8 cellular contexts compared by ENCODE assay signal in the genomic region with DNA sequence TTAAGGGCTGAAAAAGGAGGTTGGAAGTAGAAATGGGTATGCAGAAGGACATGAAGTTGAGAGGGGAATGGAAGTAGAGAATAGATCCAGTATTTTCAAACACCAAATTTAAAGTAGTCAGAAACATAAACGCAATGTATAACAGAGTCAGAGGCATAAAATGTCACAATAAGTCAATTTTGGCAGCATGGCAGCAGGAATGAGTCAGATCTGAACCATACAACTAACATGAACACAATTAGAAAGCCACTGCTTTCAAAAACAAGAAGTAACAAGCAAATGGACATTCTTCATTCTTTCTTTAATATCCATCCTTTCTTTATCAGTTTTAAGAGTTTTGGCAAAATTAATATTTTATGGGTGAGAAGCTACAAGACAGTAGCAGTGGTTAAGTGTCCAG. TPM values are rescaled to one million over a fixed set of nuclear protein-coding genes. Genes with fewer than 3 reads are reported as not detected.
A peak's percentile ranks its signal among the peaks of the same experiment; 100 is the strongest.
DNase-seq lines count a peak whose midpoint lies in the region; ATAC-seq, FAIRE-seq and TF ChIP-seq lines count a peak whose summit lies in the region.

No MANE protein-coding gene starts in this region.

- H4K20me1 ChIP-seq in OCI-LY7 (ENCODE audit: insufficient read depth, low read length), result peaks cover 44% of the 10 kb centered on the region

- BruUV-seq in OCI-LY7 (replicated peaks; lab: Mats Ljungman, UMichigan), result no TSS peak

- peaks cover 76% of the 10 kb centered on the region for H3K79me2 ChIP-seq in OCI-LY7 (ENCODE audit: insufficient read depth, low read depth, low read length)

- H3K36me3 Mint-ChIP-seq in activated naive CD4-positive, alpha-beta T cell treated with anti-CD3 and anti-CD28 coated beads for 36 hours (ENCODE audit: low read depth), result peaks cover 40% of the 10 kb centered on the region
- H3K36me3 Mint-ChIP-seq in stimulated activated memory B cell treated with anti-CD40 and anti-IgM and Interleukin-4, amounts not matched to agents 10 μg/mL and 1 μg/mL and 100 μg/mL, for 72 hours, result peaks cover 18% of the 10 kb centered on the region

- peaks cover 1% of the 10 kb centered on the region for H3K9me3 Mint-ChIP-seq in activated naive CD4-positive, alpha-beta T cell treated with anti-CD3 and anti-CD28 coated beads for 36 hours
- H3K9me3 Mint-ChIP-seq in stimulated activated memory B cell treated with anti-CD40 and anti-IgM and Interleukin-4, amounts not matched to agents 10 μg/mL and 1 μg/mL and 100 μg/mL, for 72 hours, result no peaks in the 10 kb centered on the region

- POLR2A ChIA-PET in OCI-LY7 (lab: Charles Lee), result interaction anchor here (1.1 to 1.6 kb wide), 4 partner anchors 9 to 30 kb away, joined by 3 to 8 read pairs (median 5); no protein-coding TSS in a partner anchor

- peak overlapping the region; percentile 51 for H3K27ac Mint-ChIP-seq in activated naive CD4-positive, alpha-beta T cell treated with anti-CD3 and anti-CD28 coated beads for 36 hours
- peak overlapping the region; percentile 95 for H3K27ac Mint-ChIP-seq in stimulated activated memory B cell treated with anti-CD40 and anti-IgM and Interleukin-4, amounts not matched to agents 10 μg/mL and 1 μg/mL and 100 μg/mL, for 72 hours

- ATAC-seq in stimulated activated memory B cell treated with anti-CD40 and anti-IgM and Interleukin-4, amounts not matched to agents 10 μg/mL and 1 μg/mL and 100 μg/mL, for 72 hours, result no peak

- DNase-seq in activated naive CD4-positive, alpha-beta T cell treated with anti-CD3 and anti-CD28 coated beads for 36 hours, result peak; percentile 9
- no peak for DNase-seq in activated naive CD4-positive, alpha-beta T cell (lab: John Stamatoyannopoulos, UW)
- no peak for DNase-seq in OCI-LY7 (ENCODE audit: low spot score)
- peak; percentile 44 for DNase-seq in dermis blood vessel endothelial cell
- DNase-seq in DMS79 (lab: John Stamatoyannopoulos, UW), result no peak
- DNase-seq in NCI-H1092 treated with DMSO at 0.1 percent for 48 hours (lab: John Stamatoyannopoulos, UW), result no peak
- no peak for DNase-seq in RCC 7860 (ENCODE audit: low spot score)

- CTCF ChIA-PET in activated naive CD4-positive, alpha-beta T cell treated with anti-CD3 and anti-CD28 coated beads for 36 hours (lab: Charles Lee), result interaction anchor here (2.8 kb wide), 1 partner anchor 16 kb away, joined by 17 read pairs; no protein-coding TSS in a partner anchor
- CTCF ChIA-PET in OCI-LY7 (lab: Charles Lee; ENCODE audit: unreplicated experiment), result no interaction called here

- peaks cover 57% of the 10 kb centered on the region for H3K4me1 Mint-ChIP-seq in activated naive CD4-positive, alpha-beta T cell treated with anti-CD3 and anti-CD28 coated beads for 36 hours (ENCODE audit: low read depth)
- peaks cover 64% of the 10 kb centered on the region for H3K4me1 Mint-ChIP-seq in stimulated activated memory B cell treated with anti-CD40 and anti-IgM and Interleukin-4, amounts not matched to agents 10 μg/mL and 1 μg/mL and 100 μg/mL, for 72 hours

- TF ChIP-seq CTCF in OCI-LY7 (conservative IDR thresholded peaks at IDR 0.05; ENCODE audit: low read length), result no peak

- H3K27me3 Mint-ChIP-seq in activated naive CD4-positive, alpha-beta T cell treated with anti-CD3 and anti-CD28 coated beads for 36 hours (ENCODE audit: low read depth), result no peaks in the 10 kb centered on the region
- H3K27me3 Mint-ChIP-seq in stimulated activated memory B cell treated with anti-CD40 and anti-IgM and Interleukin-4, amounts not matched to agents 10 μg/mL and 1 μg/mL and 100 μg/mL, for 72 hours, result no peaks in the 10 kb centered on the region

- H3K9me3 ChIP-seq in OCI-LY7 (ENCODE audit: low read length), result no peaks in the 10 kb centered on the region

- intact Hi-C loops in activated naive CD4-positive, alpha-beta T cell treated with anti-CD3 and anti-CD28 coated beads for 36 hours (cut with micrococcal nuclease), result loop anchor here (1.0 kb wide), 1 partner anchor 8 kb away; no protein-coding TSS in a partner anchor
- intact Hi-C loops in OCI-LY7 (cut with micrococcal nuclease; ENCODE audit: unreplicated experiment), result no loop called here

- no peaks in the 10 kb centered on the region for H3K9me2 ChIP-seq in OCI-LY7 (ENCODE audit: insufficient read depth, low read length)

- peak overlapping the region; percentile 98 for H3K4me3 Mint-ChIP-seq in activated naive CD4-positive, alpha-beta T cell treated with anti-CD3 and anti-CD28 coated beads for 36 hours
- H3K4me3 Mint-ChIP-seq in stimulated activated memory B cell treated with anti-CD40 and anti-IgM and Interleukin-4, amounts not matched to agents 10 μg/mL and 1 μg/mL and 100 μg/mL, for 72 hours, result peak overlapping the region; percentile 100

- peak overlapping the region; percentile 83 for H3K4me2 ChIP-seq in OCI-LY7 (ENCODE audit: low read length)

- no peak for FAIRE-seq in RCC 7860 (lab: Jason Lieb, UNC)

- H3K36me3 ChIP-seq in OCI-LY7 (ENCODE audit: insufficient read depth, low read length), result peaks cover 61% of the 10 kb centered on the region

- H3K4me3 ChIP-seq in OCI-LY7 (ENCODE audit: low read depth, low read length, poor library complexity, severe bottlenecking), result peak overlapping the region; percentile 81

- H3K27ac ChIP-seq in OCI-LY7 (ENCODE audit: low read depth, low read length, poor library complexity, severe bottlenecking), result no peak overlapping the region

- no peak overlapping the region for H2AFZ ChIP-seq in OCI-LY7 (ENCODE audit: low read length)

- H3K4me1 ChIP-seq in OCI-LY7 (ENCODE audit: insufficient read depth, low read length, poor library complexity, severe bottlenecking), result peaks cover 41% of the 10 kb centered on the region

RNA-seq across cellular contexts. Expression of gene CHORDC1, which starts 2.5 kb away (rescaled TPM):
- total RNA-seq in activated naive CD4-positive, alpha-beta T cell treated with anti-CD3 and anti-CD28 coated beads for 36 hours, result 10 to 100 TPM; 49.8 to 49.9 TPM
- 54.8 and 62.0 TPM in 2 replicates for total RNA-seq in OCI-LY7 (2014; rRNA removed; shearing (Covaris generic))
- total RNA-seq in OCI-LY7 (2022) (59.1 and 86.2 TPM in 2 replicates), dermis blood vessel endothelial cell (34.2 and 46.1 TPM in 2 replicates)

Comparison
In these comparisons a context has a peak if more than half of its experiments do, and no peak if none do; other contexts are left out.
1. DNase-seq: peak in activated naive CD4-positive, alpha-beta T cell treated with anti-CD3 and anti-CD28 coated beads for 36 hours (single experiment) and dermis blood vessel endothelial cell (single experiment); none in activated naive CD4-positive, alpha-beta T cell (0 of 4), OCI-LY7 (single experiment), DMS79 (single experiment), NCI-H1092 treated with DMSO at 0.1 percent for 48 hours (single experiment) and RCC 7860 (single experiment).